In the genomic region with DNA sequence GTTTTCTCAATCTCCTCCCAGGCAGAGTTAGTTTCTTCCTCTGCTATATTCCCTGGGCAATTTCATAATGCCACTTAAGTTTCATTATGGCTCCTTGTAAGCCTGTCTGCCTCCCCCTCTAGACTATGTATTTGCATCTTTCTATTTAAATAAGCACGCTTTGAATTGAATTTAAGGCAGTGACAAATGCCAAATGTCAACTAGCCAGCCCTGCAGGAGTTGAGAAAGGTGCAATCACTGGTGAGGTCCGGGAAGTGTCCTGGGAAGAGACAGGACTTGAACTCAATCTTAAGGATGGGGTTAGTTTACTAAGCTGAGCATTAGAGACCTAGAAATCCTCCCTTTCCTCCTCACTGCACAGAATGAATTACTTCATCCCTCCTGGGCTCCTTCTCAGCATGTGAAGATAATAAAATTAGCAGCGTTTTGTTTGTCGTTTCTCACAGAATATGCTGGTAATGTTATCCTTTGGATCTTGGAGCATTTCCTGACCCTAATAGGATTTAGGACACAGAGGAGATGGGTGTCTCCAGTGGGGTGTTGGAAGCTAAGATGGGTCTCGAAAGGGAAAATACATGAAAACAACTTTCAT, we compare ENCODE assay signal across 10 cellular contexts. TPM values are rescaled to one million over a fixed set of nuclear protein-coding genes. Genes with fewer than 3 reads are reported as not detected.
DNase-seq lines count a peak whose midpoint lies in the region; ATAC-seq and TF ChIP-seq lines count a peak whose summit lies in the region.
"Had no signal": no experiment of that assay in that cellular context is flagged by ENCODE, and none has a peak within 500 bp of the region (broad histone marks: within the 10 kb centered on the region; RNA-seq: fewer than 3 reads in every experiment).

No MANE protein-coding gene starts in this region.

- no peak overlapping the region for H3K27ac ChIP-seq in CD8-positive, alpha-beta memory T cell (ENCODE audit: low read depth, low read length)
- peak overlapping the region in 1 of 2 donors; percentile 97 for H3K27ac ChIP-seq in ascending aorta
- H3K27ac ChIP-seq in naive thymus-derived CD4-positive, alpha-beta T cell (ENCODE audit: low read depth, low read length) = no peak overlapping the region
- H3K27ac ChIP-seq in prostate gland = peak overlapping the region in 1 of 2 donors; percentile 96

- H3K4me3 Mint-ChIP-seq in CD8-positive, alpha-beta memory T cell = peak overlapping the region; percentile 94 to 98 (median 95)
- H3K4me3 Mint-ChIP-seq in naive thymus-derived CD4-positive, alpha-beta T cell = peak overlapping the region; percentile 77 to 97 (median 92)

- H3K4me1 Mint-ChIP-seq in CD8-positive, alpha-beta memory T cell = peaks cover 16 to 23% (median 23%) of the 10 kb centered on the region in 3 donors
- H3K4me1 Mint-ChIP-seq in naive thymus-derived CD4-positive, alpha-beta T cell = peaks cover 0 to 17% (median 13%) of the 10 kb centered on the region in 7 donors

- H3K27ac Mint-ChIP-seq in CD8-positive, alpha-beta memory T cell = peak overlapping the region; percentile 92 to 98 (median 94)
- H3K27ac Mint-ChIP-seq in naive thymus-derived CD4-positive, alpha-beta T cell = peak overlapping the region in 7 of 9 donors; percentile 57 to 91 (median 82)

- intact Hi-C loops in ascending aorta (cut with DNase I) = loop anchor here (10.0 kb wide), 1 partner anchor 146 kb away; the partner anchor contains the start of gene QSER1
- intact Hi-C loops in naive thymus-derived CD4-positive, alpha-beta T cell (cut with micrococcal nuclease) = no loop called here
- intact Hi-C loops in prostate gland (cut with DNase I) = no loop called here

- peak; percentile 29 for ATAC-seq in HG02610 (IDR thresholded peaks at IDR 0.05; ENCODE audit: unreplicated experiment)
- no peak for ATAC-seq in naive thymus-derived CD4-positive, alpha-beta T cell
- ATAC-seq: mucosa of descending colon had no signal

- no peaks in the 10 kb centered on the region for H3K9me3 ChIP-seq in CD8-positive, alpha-beta memory T cell (ENCODE audit: low read length)
- H3K9me3 ChIP-seq in ascending aorta (no peaks in the 10 kb centered on the region), prostate gland (no peaks in the 10 kb centered on the region)
- no peaks in the 10 kb centered on the region for H3K9me3 ChIP-seq in naive thymus-derived CD4-positive, alpha-beta T cell (ENCODE audit: control insufficient read depth in 2 of 3, low read length in 3 of 3)
- H3K9me3 ChIP-seq: mucosa of descending colon had no signal

- H3K36me3 Mint-ChIP-seq in CD8-positive, alpha-beta memory T cell = peaks cover 0 to 28% (median 3%) of the 10 kb centered on the region in 3 donors
- peaks cover 0 to 6% (median 0%) of the 10 kb centered on the region in 5 donors for H3K36me3 Mint-ChIP-seq in naive thymus-derived CD4-positive, alpha-beta T cell

- no peaks in the 10 kb centered on the region for H3K9me3 Mint-ChIP-seq in CD8-positive, alpha-beta memory T cell
- no peaks in the 10 kb centered on the region for H3K9me3 Mint-ChIP-seq in naive thymus-derived CD4-positive, alpha-beta T cell

- no peak for TF ChIP-seq CTCF in ascending aorta (IDR thresholded peaks at IDR 0.05)
- no peak for TF ChIP-seq CTCF in prostate gland (IDR thresholded peaks at IDR 0.05)

- TF ChIP-seq POLR2A in prostate gland (IDR thresholded peaks at IDR 0.05) = no peak

- H3K36me3 ChIP-seq in CD8-positive, alpha-beta memory T cell (ENCODE audit: insufficient read depth, low read length) = peaks cover 4% of the 10 kb centered on the region
- H3K36me3 ChIP-seq in ascending aorta (peaks cover 16 to 18% of the 10 kb centered on the region in 2 donors), prostate gland (no peaks in the 10 kb centered on the region)
- peaks cover 0 to 12% (median 0%) of the 10 kb centered on the region in 3 experiments for H3K36me3 ChIP-seq in naive thymus-derived CD4-positive, alpha-beta T cell (ENCODE audit: control insufficient read depth in 2 of 3, insufficient read depth in 3 of 3, low read length in 3 of 3)

- CTCF ChIA-PET in CD8-positive, alpha-beta memory T cell (lab: Charles Lee) = interaction anchor here (1.3 kb wide), 1 partner anchor 84 kb away, joined by 3 read pairs; no protein-coding TSS in a partner anchor
- CTCF ChIA-PET in naive thymus-derived CD4-positive, alpha-beta T cell (lab: Charles Lee) = no interaction called here

- no peaks in the 10 kb centered on the region for H3K27me3 ChIP-seq in CD8-positive, alpha-beta memory T cell (ENCODE audit: insufficient read depth, low read length, poor library complexity, severe bottlenecking)
- H3K27me3 ChIP-seq in ascending aorta = no peaks in the 10 kb centered on the region
- no peaks in the 10 kb centered on the region for H3K27me3 ChIP-seq in naive thymus-derived CD4-positive, alpha-beta T cell (ENCODE audit: control insufficient read depth in 2 of 2, insufficient read depth in 2 of 2, low read length in 2 of 2)
- no peaks in the 10 kb centered on the region for H3K27me3 ChIP-seq in prostate gland (replicated peaks; ENCODE audit: insufficient read depth)

- peaks cover 10% of the 10 kb centered on the region for H3K4me1 ChIP-seq in CD8-positive, alpha-beta memory T cell (ENCODE audit: insufficient read depth, low read length)
- H3K4me1 ChIP-seq in ascending aorta = peaks cover 4 to 10% of the 10 kb centered on the region in 2 donors
- H3K4me1 ChIP-seq in naive thymus-derived CD4-positive, alpha-beta T cell (ENCODE audit: control insufficient read depth in 2 of 2, insufficient read depth in 2 of 2, low read length in 2 of 2) = peaks cover 3 to 9% of the 10 kb centered on the region in 2 donors
- H3K4me1 ChIP-seq in prostate gland (replicated peaks) = no peaks in the 10 kb centered on the region

- H3K4me3 ChIP-seq in CD8-positive, alpha-beta memory T cell (ENCODE audit: low read length) = no peak overlapping the region
- H3K4me3 ChIP-seq in ascending aorta (peak overlapping the region; percentile 85 to 96), prostate gland (no peak overlapping the region)
- no peak overlapping the region for H3K4me3 ChIP-seq in naive thymus-derived CD4-positive, alpha-beta T cell (ENCODE audit: low read length)

- POLR2A ChIA-PET in CD8-positive, alpha-beta memory T cell (lab: Charles Lee) = interaction anchor here (0.6 to 1.2 kb wide), 3 partner anchors 26 to 435 kb away, joined by 3 to 4 read pairs (median 3); partner anchors contain the start of gene DEPDC7
- POLR2A ChIA-PET in naive thymus-derived CD4-positive, alpha-beta T cell (lab: Charles Lee) = interaction anchor here (1.5 to 2.1 kb wide), 2 partner anchors 10 to 29 kb away, joined by 5 to 15 read pairs; no protein-coding TSS in a partner anchor

- no peak for DNase-seq in CD8-positive, alpha-beta memory T cell
- DNase-seq in ascending aorta (ENCODE audit: low spot score in 2 of 2) = no peak
- no peak for DNase-seq in naive thymus-derived CD4-positive, alpha-beta T cell
- DNase-seq in cerebellar nuclear complex (lab: John Stamatoyannopoulos, UW) = no peak
- DNase-seq in COR-L47 (lab: John Stamatoyannopoulos, UW) = no peak
- no peak for DNase-seq in prostate gland (ENCODE audit: low spot score)
- DNase-seq in stimulated activated CD4-positive, alpha-beta T cell treated with anti-CD3 and anti-CD28 coated beads, Interleukin-4, amount 100 ng/mL, for 24 hours = no peak
- DNase-seq: activated CD4-positive, CD25-positive, alpha-beta regulatory T cell; mucosa of descending colon had no signal

- H3K27me3 Mint-ChIP-seq in CD8-positive, alpha-beta memory T cell = peaks cover 0 to 4% of the 10 kb centered on the region in 2 donors
- H3K27me3 Mint-ChIP-seq in naive thymus-derived CD4-positive, alpha-beta T cell = peaks cover 0 to 7% (median 0%) of the 10 kb centered on the region in 5 donors

- WGBS in prostate gland = 47% methylated on average over 5 of the region's 5 CpGs

RNA-seq across cellular contexts. Expression of gene TCP11L1, which starts 1.6 kb away (rescaled TPM):
- 10 to 100 TPM; 22.1 to 22.2 TPM for total RNA-seq in CD8-positive, alpha-beta memory T cell
- 7.5 TPM for polyA plus RNA-seq in CD8-positive, alpha-beta memory T cell
- 33.6 TPM for total RNA-seq in ascending aorta
- 10 to 100 TPM in 4 of 5 experiments, 1 to 10 TPM in 1; 9.1 to 17.1 (median 13.3) TPM for total RNA-seq in naive thymus-derived CD4-positive, alpha-beta T cell
- 1 to 10 TPM; 1.8 to 3.2 TPM for polyA plus RNA-seq in naive thymus-derived CD4-positive, alpha-beta T cell
- 10 to 100 TPM; 15.3 to 27.1 TPM for total RNA-seq in prostate gland

RNA-seq across cellular contexts. Expression of gene DEPDC7, which starts 25.3 kb away (rescaled TPM):
- total RNA-seq in CD8-positive, alpha-beta memory T cell = 1 to 10 TPM; 1.7 to 1.8 TPM
- 0.15 TPM for polyA plus RNA-seq in CD8-positive, alpha-beta memory T cell
- not detected for total RNA-seq in ascending aorta
- 1 to 10 TPM in 4 of 5 experiments, under 1 TPM in 1; 0.65 to 9.6 (median 2.1) TPM for total RNA-seq in naive thymus-derived CD4-positive, alpha-beta T cell
- 1 to 10 TPM; 3.2 to 3.9 TPM for polyA plus RNA-seq in naive thymus-derived CD4-positive, alpha-beta T cell
- total RNA-seq in prostate gland = 1 to 10 TPM; 2.6 to 8.9 TPM

Comparison
In these comparisons a context has a peak if more than half of its experiments do, and no peak if none do; other contexts are left out.
1. H3K4me3 ChIP-seq: peak in ascending aorta (2 of 2); none in CD8-positive, alpha-beta memory T cell (single experiment), naive thymus-derived CD4-positive, alpha-beta T cell (single experiment) and prostate gland (0 of 2).